Comparison of ENCODE assay signal across 1 cellular context in the genomic region with DNA sequence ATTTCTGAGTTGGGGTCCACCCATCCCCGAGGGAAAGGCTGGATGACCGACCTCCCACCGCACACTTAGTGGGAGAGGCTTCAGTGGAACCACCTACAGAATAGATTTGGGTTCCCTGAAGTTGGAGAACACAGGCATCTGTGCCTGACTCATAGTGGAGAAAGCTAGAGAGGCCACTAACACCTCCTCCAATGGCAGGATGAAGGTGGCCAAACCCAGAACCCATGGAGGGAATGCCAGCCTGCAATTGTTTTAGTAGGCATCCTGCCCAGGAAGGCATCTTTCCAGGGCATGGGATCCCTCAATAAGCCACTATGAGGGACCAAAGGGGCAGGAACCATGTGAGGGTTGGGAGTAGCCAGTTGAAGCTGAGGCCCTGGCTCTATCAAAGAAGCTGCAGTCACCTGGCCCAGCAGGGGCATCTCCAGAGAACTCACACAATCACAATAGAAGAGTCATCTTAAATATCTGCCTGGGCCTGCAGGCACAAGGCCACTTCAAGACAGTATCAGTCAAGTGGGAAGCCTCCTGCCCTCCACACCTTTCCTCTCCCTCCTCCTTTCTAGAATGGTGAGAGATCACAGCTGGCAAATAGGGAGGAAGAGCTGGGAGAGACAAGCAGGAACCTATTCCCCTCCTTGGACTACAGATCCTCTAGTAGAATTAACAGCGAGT.
TF ChIP-seq lines count a peak whose summit lies in the region.

No MANE protein-coding gene starts in this region.

TF ChIP-seq in HepG2, 621 proteins besides CTCF, POLR2A, EP300 and RAD21 (continued from another document):
- TF ChIP-seq ZNF512B (CRISPR knock-in tag; IDR thresholded peaks at IDR 0.05; ENCODE audit: borderline replicate concordance) = no peak
